In the genomic region with DNA sequence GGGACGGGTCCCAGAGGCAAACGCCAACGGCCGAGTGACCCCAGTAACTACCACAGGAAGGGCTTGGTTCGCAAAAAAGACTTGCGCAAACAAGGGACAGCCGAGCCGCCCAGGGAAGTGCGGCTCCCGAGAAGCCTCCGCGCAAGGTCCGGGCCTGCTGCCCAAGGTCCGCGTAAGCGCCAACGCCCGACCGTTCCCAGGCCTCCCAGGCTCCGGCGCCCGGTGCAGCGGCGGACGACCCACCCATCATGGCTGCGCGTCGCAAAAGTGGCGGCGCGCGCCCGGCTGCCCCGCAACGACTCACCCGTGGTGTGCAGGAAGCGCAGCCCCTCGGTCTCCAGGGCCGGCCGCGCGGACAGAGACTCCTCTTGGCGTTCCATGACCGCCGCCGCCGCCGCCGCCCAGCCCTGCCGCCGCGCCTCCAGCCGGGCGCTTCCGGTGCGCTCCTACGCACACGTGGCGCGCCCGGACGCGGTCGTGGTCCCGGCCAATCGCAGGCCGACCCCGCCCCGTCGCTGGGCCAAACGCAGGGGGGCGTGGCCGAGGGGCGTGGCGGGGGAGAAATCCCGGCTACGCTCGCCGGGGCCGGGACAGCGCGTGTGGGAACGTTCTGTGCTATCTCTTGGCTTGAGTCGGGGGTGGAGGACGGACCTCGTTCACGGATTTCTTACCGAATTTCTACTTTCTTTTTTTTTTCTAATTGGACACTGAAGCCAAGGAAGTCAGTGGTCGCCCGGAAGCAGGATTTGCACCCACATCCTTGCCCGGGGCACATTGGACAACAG, we compare ENCODE assay signal across 8 cellular contexts. TPM values are rescaled to one million over a fixed set of nuclear protein-coding genes. Genes with fewer than 3 reads are reported as not detected.
A peak's percentile ranks its signal among the peaks of the same experiment; 100 is the strongest.
DNase-seq lines count a peak whose midpoint lies in the region; ATAC-seq, FAIRE-seq and TF ChIP-seq lines count a peak whose summit lies in the region.

A gene with protein sequence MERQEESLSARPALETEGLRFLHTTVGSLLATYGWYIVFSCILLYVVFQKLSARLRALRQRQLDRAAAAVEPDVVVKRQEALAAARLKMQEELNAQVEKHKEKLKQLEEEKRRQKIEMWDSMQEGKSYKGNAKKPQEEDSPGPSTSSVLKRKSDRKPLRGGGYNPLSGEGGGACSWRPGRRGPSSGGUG (minus strand): TSS at position 448 of the 785 bp plus-strand sequence. CDS start 68 bp downstream, at position 380.

- H3K27ac ChIP-seq in Panc1 (ENCODE audit: low read length) (peak within 1 kb of the TSS; percentile 94), muscle layer of duodenum (ENCODE audit: low read length) (peak within 1 kb of the TSS; percentile 94)

- ATAC-seq in GM21381 (IDR thresholded peaks at IDR 0.05; ENCODE audit: unreplicated experiment): peak; percentile 87
- ATAC-seq in Panc1: peak; percentile 98
- ATAC-seq in esophagus mucosa: peak; percentile 98

- BruUV-seq in Panc1 (replicated peaks; lab: Mats Ljungman, UMichigan): no TSS peak

- no peak for FAIRE-seq in D721Med (lab: Jason Lieb, UNC)

- in situ Hi-C loops in Panc1 (cut with HindIII; ENCODE audit: low pct_unique_long_range_greater_than_20kb, low sequenced_read_pairs): no loop called here

- peaks cover 17% of the 10 kb centered on the region for H3K4me1 ChIP-seq in Panc1 (ENCODE audit: control insufficient read depth, insufficient read depth, low read length)
- H3K4me1 ChIP-seq in muscle layer of duodenum (ENCODE audit: control insufficient read depth in 1 of 2, insufficient read depth in 2 of 2, low read length in 2 of 2): peaks cover 0 to 19% of the 10 kb centered on the region in 2 donors

- peak within 1 kb of the TSS; percentile 89 to 97 for H3K4me3 ChIP-seq in Panc1 (ENCODE audit: low read depth in 2 of 2, low read length in 2 of 2)
- H3K4me3 ChIP-seq in muscle layer of duodenum (ENCODE audit: low read depth in 1 of 2, low read length in 2 of 2): peak within 1 kb of the TSS; percentile 73 to 87

- H3K9me3 ChIP-seq in Panc1 (ENCODE audit: control insufficient read depth, insufficient read depth, low read depth, low read length) (no peaks in the 10 kb centered on the region), muscle layer of duodenum (ENCODE audit: control insufficient read depth in 1 of 2, low read length in 2 of 2) (no peaks in the 10 kb centered on the region)

- intact Hi-C loops in Panc1 (cut with micrococcal nuclease; ENCODE audit: unreplicated experiment): no loop called here

- H3K27me3 ChIP-seq in Panc1 (ENCODE audit: control insufficient read depth, insufficient read depth, low read length) (no peaks in the 10 kb centered on the region), muscle layer of duodenum (ENCODE audit: low read depth, low read length) (no peaks in the 10 kb centered on the region)

- DNase-seq in D721Med (ENCODE audit: insufficient read length, low spot score): peak; percentile 51
- peak in 71 of 76 experiments; percentile 15 to 91 (median 73) for DNase-seq in HUDEP-2 (lab: John Stamatoyannopoulos, UW; ENCODE audit: unreplicated experiment in 76 of 76)
- no peak for DNase-seq in Panc1 (ENCODE audit: low read depth, low spot score)
- peak; percentile 89 to 94 for DNase-seq in activated T-cell treated with anti-CD3 and anti-CD28 coated beads, Interleukin-2, amount 50 U/mL, for 48 hours
- DNase-seq in stimulated activated CD8-positive, alpha-beta memory T cell treated with anti-CD3 and anti-CD28 coated beads, Interleukin-7, amount 100 ng/mL, for 4 hours (ENCODE audit: low read depth in 2 of 2): peak; percentile 64 to 85

- POLR2A ChIA-PET in Panc1 (lab: Charles Lee): no interaction called here

- H3K36me3 ChIP-seq in Panc1 (ENCODE audit: control insufficient read depth, insufficient read depth, low read length) (peaks cover 33% of the 10 kb centered on the region), muscle layer of duodenum (ENCODE audit: control insufficient read depth in 1 of 2, insufficient read depth in 2 of 2, low read length in 2 of 2) (peaks cover 48 to 57% of the 10 kb centered on the region in 2 donors)

- CTCF ChIA-PET in Panc1 (lab: Charles Lee): interaction anchor here (1.8 kb wide), 1 partner anchor 12 kb away, joined by 5 read pairs; no protein-coding TSS in a partner anchor

- TF ChIP-seq CTCF in D721Med (IDR thresholded peaks at IDR 0.05; ENCODE audit: insufficient read depth, missing control alignments) (no peak), Panc1 (IDR thresholded peaks at IDR 0.05) (no peak)

RNA-seq across cellular contexts. Expression of the gene that starts here (rescaled TPM):
- 74.9 TPM for total RNA-seq in Panc1 (2021; ENCODE audit: unreplicated experiment)
- 55.4 TPM for polyA plus RNA-seq in Panc1 (2012; ENCODE audit: insufficient read length)
- total RNA-seq in esophagus mucosa: 37.8 TPM
